Comparison of ENCODE assay signal across 18 cellular contexts in genomic region chr1:241229216-241229615, GRCh38.
A peak's percentile ranks its signal among the peaks of the same experiment; 100 is the strongest.
DNase-seq lines count a peak whose midpoint lies in the region; ATAC-seq and TF ChIP-seq lines count a peak whose summit lies in the region.
"Had no signal": no experiment of that assay in that cellular context is flagged by ENCODE, and none has a peak within 500 bp of the region (broad histone marks: within the 10 kb centered on the region; RNA-seq: fewer than 3 reads in every experiment).

No MANE protein-coding gene starts in this region.

- H3K4me1 ChIP-seq in body of pancreas = no peaks in the 10 kb centered on the region
- peaks cover 0 to 22% (median 2%) of the 10 kb centered on the region in 4 donors for H3K4me1 ChIP-seq in transverse colon
- no peaks in the 10 kb centered on the region for H3K4me1 ChIP-seq in right cardiac atrium (ENCODE audit: control insufficient read depth, insufficient read depth, low read length)
- H3K4me1 ChIP-seq: testis had no signal

- TF ChIP-seq EP300 in transverse colon (IDR thresholded peaks at IDR 0.05; ENCODE audit: low read depth) = no peak

- H3K9me3 ChIP-seq in body of pancreas (no peaks in the 10 kb centered on the region), transverse colon (no peaks in the 10 kb centered on the region), right cardiac atrium (ENCODE audit: control insufficient read depth, low read length) (no peaks in the 10 kb centered on the region)
- H3K9me3 ChIP-seq: testis had no signal

- no peak for TF ChIP-seq CTCF in body of pancreas (IDR thresholded peaks at IDR 0.05)
- no peak for TF ChIP-seq CTCF in transverse colon (IDR thresholded peaks at IDR 0.05)

- in situ Hi-C loops in transverse colon (cut with MboI; ENCODE audit: low pct_ligation_motif_present in 1 of 4, low pct_unique_long_range_greater_than_20kb in 1 of 4, low sequenced_read_pairs in 3 of 4) = no loop called here

- no peak for TF ChIP-seq POLR2A in body of pancreas (IDR thresholded peaks at IDR 0.05)
- no peak for TF ChIP-seq POLR2A in transverse colon (IDR thresholded peaks at IDR 0.05)

- DNase-seq in NCI-H2081 (lab: John Stamatoyannopoulos, UW) (peak; percentile 27 to 72), NCI-H2081 treated with DMSO at 0.1 percent for 48 hours (lab: John Stamatoyannopoulos, UW) (no peak), body of pancreas (peak; percentile 15 to 35 (median 34)), left lobe of liver (ENCODE audit: low spot score) (peak; percentile 59), transverse colon (peak; percentile 54), right cardiac atrium (no peak), NCI-H446 treated with DMSO at 0.1 percent for 48 hours (lab: John Stamatoyannopoulos, UW) (no peak)
- DNase-seq in stimulated activated CD4-positive, alpha-beta T cell treated with anti-CD3 and anti-CD28 coated beads, Interleukin-2, amount 100 ng/mL, for 24 hours = no peak
- DNase-seq: 8988T; activated CD4-positive, CD25-positive, alpha-beta regulatory T cell treated with anti-CD3 and anti-CD28 coated beads, Interleukin-2, amount 50 U/mL, for 72 hours; activated naive CD4-positive, alpha-beta T cell treated with anti-CD3 and anti-CD28 coated beads for 36 hours; DMS79 treated with DMSO at 0.1 percent for 48 hours; left ventricle myocardium superior; naive thymus-derived CD4-positive, alpha-beta T cell; NCI-H187 treated with DMSO at 0.1 percent for 48 hours; NK-92 treated with Interleukin-12 subunit alpha and Interleukin-12 subunit beta, amount 100 ng/mL, for 24 hours; T-helper 1 cell; testis had no signal

- H3K36me3 ChIP-seq in body of pancreas (replicated peaks in 1 of 2; ENCODE audit: insufficient read depth in 1 of 2, low read depth in 2 of 2) = no peaks in the 10 kb centered on the region
- H3K36me3 ChIP-seq in transverse colon = no peaks in the 10 kb centered on the region

- peak overlapping the region in 1 of 4 donors; percentile 29 for H3K27ac ChIP-seq in body of pancreas
- H3K27ac ChIP-seq in transverse colon = peak overlapping the region in 1 of 4 donors; percentile 32
- no peak overlapping the region for H3K27ac ChIP-seq in right cardiac atrium (ENCODE audit: low read length)
- H3K27ac ChIP-seq: testis had no signal

- WGBS in body of pancreas, 2 donors = 17 to 23% methylated on average over 11 of the region's 11 CpGs
- 20 to 39% methylated on average over 2 to 11 of the region's 11 CpGs for WGBS in transverse colon (ENCODE audit: low coverage in 1 of 2), 2 donors
- 24% methylated on average over 11 of the region's 11 CpGs for WGBS in right cardiac atrium

- H3K4me3 ChIP-seq in body of pancreas = no peak overlapping the region
- no peak overlapping the region for H3K4me3 ChIP-seq in transverse colon
- no peak overlapping the region for H3K4me3 ChIP-seq in right cardiac atrium (ENCODE audit: low read length)
- H3K4me3 ChIP-seq: testis had no signal

- intact Hi-C loops in body of pancreas (cut with DNase I) = no loop called here
- intact Hi-C loops in transverse colon (cut with DNase I; ENCODE audit: low total_unique reads) = no loop called here
- intact Hi-C loops in right cardiac atrium (cut with DNase I) = no loop called here

- no peaks in the 10 kb centered on the region for H3K27me3 ChIP-seq in body of pancreas
- no peaks in the 10 kb centered on the region for H3K27me3 ChIP-seq in transverse colon
- no peaks in the 10 kb centered on the region for H3K27me3 ChIP-seq in right cardiac atrium (ENCODE audit: control insufficient read depth, insufficient read depth)
- H3K27me3 ChIP-seq: testis had no signal

- peak; percentile 53 for ATAC-seq in body of pancreas
- peak; percentile 83 for ATAC-seq in left lobe of liver
- ATAC-seq in right cardiac atrium = no peak
- ATAC-seq: left ventricle myocardium superior; naive thymus-derived CD4-positive, alpha-beta T cell had no signal

Comparison
In these comparisons a context has a peak if more than half of its experiments do, and no peak if none do; other contexts are left out.
1. DNase-seq: peak in NCI-H2081 (2 of 2), body of pancreas (4 of 4), left lobe of liver (single experiment) and transverse colon (single experiment); none in NCI-H2081 treated with DMSO at 0.1 percent for 48 hours (single experiment), right cardiac atrium (0 of 3), NCI-H446 treated with DMSO at 0.1 percent for 48 hours (single experiment) and stimulated activated CD4-positive, alpha-beta T cell treated with anti-CD3 and anti-CD28 coated beads, Interleukin-2, amount 100 ng/mL, for 24 hours (0 of 2).
2. ATAC-seq: peak in body of pancreas (single experiment) and left lobe of liver (single experiment); none in right cardiac atrium (0 of 2).